Comparison of ENCODE assay signal across 9 cellular contexts in the genomic region with DNA sequence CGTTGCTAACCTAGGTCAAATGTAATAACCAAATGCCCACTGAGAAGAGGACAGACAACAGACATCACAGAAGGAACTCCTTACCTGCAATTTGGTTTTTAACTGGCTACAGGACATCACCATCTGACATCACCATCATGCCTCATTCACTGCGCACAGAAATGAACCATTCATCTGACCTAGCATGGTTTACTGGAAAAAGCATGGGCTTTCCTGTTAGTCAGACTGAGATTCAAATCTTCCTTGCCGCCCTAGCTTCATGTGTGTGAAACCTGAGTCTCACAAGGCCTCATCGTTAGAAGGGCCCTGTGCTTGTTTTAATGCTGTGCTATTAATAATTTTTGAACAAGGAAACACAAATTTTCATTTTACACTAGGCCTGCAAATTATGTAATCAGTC. TPM values are rescaled to one million over a fixed set of nuclear protein-coding genes. Genes with fewer than 3 reads are reported as not detected.
DNase-seq lines count a peak whose midpoint lies in the region; ATAC-seq, FAIRE-seq and TF ChIP-seq lines count a peak whose summit lies in the region.
"Had no signal": no experiment of that assay in that cellular context is flagged by ENCODE, and none has a peak within 500 bp of the region (broad histone marks: within the 10 kb centered on the region; RNA-seq: fewer than 3 reads in every experiment).

No MANE protein-coding gene starts in this region.

- H3K4me3 ChIP-seq in IMR-90 (ENCODE audit: insufficient read depth, low read depth, low read length): no peak overlapping the region
- no peak overlapping the region for H3K4me3 ChIP-seq in stomach
- no peak overlapping the region for H3K4me3 ChIP-seq in kidney (ENCODE audit: low read length in 2 of 2)

- peak overlapping the region; percentile 93; the same call in 1 of the 2 replicates for H4K5ac ChIP-seq in IMR-90 (ENCODE audit: low read depth, low read length)

- no peak overlapping the region for H3K14ac ChIP-seq in IMR-90 (replicated peaks; ENCODE audit: low read depth, low read length)

- peak overlapping the region; percentile 44; the same call in 1 of the 2 replicates for H3K4ac ChIP-seq in IMR-90 (ENCODE audit: low read depth, low read length)

- peak overlapping the region; percentile 24 for H2AFZ ChIP-seq in IMR-90 (replicated peaks; ENCODE audit: low read length, poor library complexity)

- H3K9me3 ChIP-seq in IMR-90 (ENCODE audit: control insufficient read depth, insufficient read depth, low read length) (no peaks in the 10 kb centered on the region), stomach (no peaks in the 10 kb centered on the region), kidney (ENCODE audit: control insufficient read depth in 1 of 2, low read length in 2 of 2) (no peaks in the 10 kb centered on the region)

- H2BK20ac ChIP-seq in IMR-90 (ENCODE audit: low read depth, low read length): no peak overlapping the region

- H3K23ac ChIP-seq in IMR-90 (ENCODE audit: low read depth, low read length): no peak overlapping the region

- intact Hi-C loops in IMR-90 (cut with micrococcal nuclease): no loop called here
- intact Hi-C loops in stomach (cut with DNase I; ENCODE audit: low total_unique reads): no loop called here
- intact Hi-C loops in kidney (cut with DNase I): no loop called here

- CTCF ChIA-PET in IMR-90 (lab: Yijun Ruan, JAX): interaction anchor here (1.8 to 2.2 kb wide), 2 partner anchors 10 to 24 kb away, joined by 7 to 9 read pairs; a partner anchor contains a TSS
- CTCF ChIA-PET in activated CD4-positive, alpha-beta memory T cell treated with anti-CD3 and anti-CD28 coated beads, Interleukin-2, amount 10 ng/mL, durations not matched to agents 7 days and 5 days (lab: Charles Lee): interaction anchor here (0.9 to 3.0 kb wide), 8 partner anchors 10 to 43 kb away, joined by 3 to 13 read pairs (median 4); no protein-coding TSS in a partner anchor

- peaks cover 46% of the 10 kb centered on the region for H3K4me1 Mint-ChIP-seq in activated CD4-positive, alpha-beta memory T cell treated with anti-CD3 and anti-CD28 coated beads, Interleukin-2, amount 10 ng/mL, durations not matched to agents 7 days and 5 days

- H3K27me3 Mint-ChIP-seq in activated CD4-positive, alpha-beta memory T cell treated with anti-CD3 and anti-CD28 coated beads, Interleukin-2, amount 10 ng/mL, durations not matched to agents 7 days and 5 days: no peaks in the 10 kb centered on the region

- H3K9me3 Mint-ChIP-seq in activated CD4-positive, alpha-beta memory T cell treated with anti-CD3 and anti-CD28 coated beads, Interleukin-2, amount 10 ng/mL, durations not matched to agents 7 days and 5 days: no peaks in the 10 kb centered on the region

- TF ChIP-seq CTCF in IMR-90 (conservative IDR thresholded peaks at IDR 0.05; ENCODE audit: low read depth, low read length): no peak
- TF ChIP-seq CTCF in stomach (IDR thresholded peaks at IDR 0.05): no peak
- no peak for TF ChIP-seq CTCF in kidney (IDR thresholded peaks at IDR 0.05; ENCODE audit: borderline replicate concordance, extremely low read depth, insufficient read depth)

- no peak overlapping the region for H3K18ac ChIP-seq in IMR-90 (ENCODE audit: low read depth, low read length)

- TF ChIP-seq RAD21 in IMR-90 (IDR thresholded peaks at IDR 0.05; ENCODE audit: low read length): no peak

- H2BK15ac ChIP-seq in IMR-90 (ENCODE audit: low read depth, low read length): no peak overlapping the region

- H4K91ac ChIP-seq in IMR-90 (ENCODE audit: insufficient read depth, low read depth, low read length): no peak overlapping the region

- H3K36me3 ChIP-seq in IMR-90 (ENCODE audit: control insufficient read depth, insufficient read depth, low read length) (no peaks in the 10 kb centered on the region), stomach (no peaks in the 10 kb centered on the region), kidney (ENCODE audit: control insufficient read depth in 1 of 2, insufficient read depth in 2 of 2, low read length in 2 of 2) (no peaks in the 10 kb centered on the region)

- no peaks in the 10 kb centered on the region for H3K27me3 ChIP-seq in IMR-90 (ENCODE audit: control insufficient read depth, insufficient read depth, low read length)
- H3K27me3 ChIP-seq in layer of hippocampus (ENCODE audit: control insufficient read depth, insufficient read depth, low read length): no peaks in the 10 kb centered on the region
- no peaks in the 10 kb centered on the region for H3K27me3 ChIP-seq in stomach

- H3K4me3 Mint-ChIP-seq in activated CD4-positive, alpha-beta memory T cell treated with anti-CD3 and anti-CD28 coated beads, Interleukin-2, amount 10 ng/mL, durations not matched to agents 7 days and 5 days: peak overlapping the region; percentile 89

- no peaks in the 10 kb centered on the region for H4K20me1 ChIP-seq in IMR-90 (ENCODE audit: insufficient read depth, low read length)

- H3K4me1 ChIP-seq in IMR-90 (ENCODE audit: control insufficient read depth, insufficient read depth, low read length): peaks cover 4% of the 10 kb centered on the region
- H3K4me1 ChIP-seq in stomach: peaks cover 15 to 43% (median 35%) of the 10 kb centered on the region in 4 donors
- peaks cover 9 to 13% of the 10 kb centered on the region in 2 donors for H3K4me1 ChIP-seq in kidney (ENCODE audit: control insufficient read depth in 1 of 2, insufficient read depth in 1 of 2, low read depth in 1 of 2, low read length in 2 of 2)

- DNase-seq in IMR-90 (no peak), stomach (no peak), epidermal melanocyte (ENCODE audit: insufficient read length, low spot score) (no peak), kidney (no peak), middle frontal gyrus (ENCODE audit: extremely low spot score, low spot score) (no peak), NCI-H2171 (lab: John Stamatoyannopoulos, UW) (no peak)
- peak; percentile 44 for DNase-seq in activated CD4-positive, alpha-beta memory T cell treated with anti-CD3 and anti-CD28 coated beads, Interleukin-2, amount 10 ng/mL, durations not matched to agents 7 days and 5 days
- DNase-seq: posterior cingulate gyrus had no signal

- in situ Hi-C loops in IMR-90 (cut with MboI; ENCODE audit: low sequenced_read_pairs): no loop called here

- FAIRE-seq in kidney (lab: Jason Lieb, UNC): no peak

- H2BK5ac ChIP-seq in IMR-90 (ENCODE audit: low read depth, low read length, poor library complexity, severe bottlenecking): peak overlapping the region; percentile 22

- peak overlapping the region; percentile 85 for H3K27ac Mint-ChIP-seq in activated CD4-positive, alpha-beta memory T cell treated with anti-CD3 and anti-CD28 coated beads, Interleukin-2, amount 10 ng/mL, durations not matched to agents 7 days and 5 days

- H3K27ac ChIP-seq in IMR-90 (ENCODE audit: insufficient read depth, low read length) (no peak overlapping the region), layer of hippocampus (ENCODE audit: low read depth, low read length) (peak overlapping the region; percentile 97), stomach (peak overlapping the region in 4 of 5 donors; percentile 86 to 94 (median 89)), kidney (ENCODE audit: low read depth in 2 of 2, low read length in 2 of 2) (no peak overlapping the region)

- no peaks in the 10 kb centered on the region for H3K9me1 ChIP-seq in IMR-90 (ENCODE audit: insufficient read depth, low read length)

- peak overlapping the region; percentile 11; the same call in 1 of the 2 replicates for H2AK5ac ChIP-seq in IMR-90 (ENCODE audit: low read depth, low read length)

- dilution Hi-C loops in IMR-90 (cut with HindIII; ENCODE audit: low sequenced_read_pairs, unreplicated experiment): no loop called here

- H2BK120ac ChIP-seq in IMR-90 (ENCODE audit: low read depth, low read length): peak overlapping the region; percentile 22; the same call in 1 of the 2 replicates

- no peak overlapping the region for H3K4me2 ChIP-seq in IMR-90 (ENCODE audit: low read depth, low read length)

- BruUV-seq in IMR-90 (replicated peaks; lab: Mats Ljungman, UMichigan): no TSS peak

- TF ChIP-seq POLR2A in IMR-90 (IDR thresholded peaks at IDR 0.05; ENCODE audit: low read depth, low read length) (no peak), stomach (IDR thresholded peaks at IDR 0.05) (no peak)

- POLR2A ChIA-PET in IMR-90 (lab: Charles Lee; ENCODE audit: unreplicated experiment): no interaction called here
- POLR2A ChIA-PET in activated CD4-positive, alpha-beta memory T cell treated with anti-CD3 and anti-CD28 coated beads, Interleukin-2, amount 10 ng/mL, durations not matched to agents 7 days and 5 days (lab: Charles Lee): interaction anchor here (2.9 kb wide), 1 partner anchor 24 kb away, joined by 25 read pairs; a partner anchor contains a TSS

- TF ChIP-seq EP300 in stomach (IDR thresholded peaks at IDR 0.05): no peak

- peak overlapping the region; percentile 45 for H2AK9ac ChIP-seq in IMR-90 (replicated peaks; ENCODE audit: low read depth, low read length, poor library complexity)

- no peak for ATAC-seq in IMR-90 (ENCODE audit: low read depth)

- 100% methylated on average over 1 of the region's 4 CpGs; no CpG with 5 or more reads in 1 of the 2 experiments for WGBS in IMR-90 (ENCODE audit: extremely low coverage in 2 of 2, insufficient read length in 1 of 2), 2 experiments
- 75 to 86% (median 80%) methylated on average over 4 of the region's 4 CpGs for WGBS in stomach, 5 donors

- peak overlapping the region; percentile 74 to 84; a peak in 3 of 4 replicates for H4K8ac ChIP-seq in IMR-90 (ENCODE audit: low read depth in 2 of 2, low read length in 2 of 2)

- peaks cover 11 to 33% of the 10 kb centered on the region in 2 experiments for H3K79me1 ChIP-seq in IMR-90 (ENCODE audit: low read depth in 1 of 2, low read length in 2 of 2)

- H3K36me3 Mint-ChIP-seq in activated CD4-positive, alpha-beta memory T cell treated with anti-CD3 and anti-CD28 coated beads, Interleukin-2, amount 10 ng/mL, durations not matched to agents 7 days and 5 days (ENCODE audit: low read depth): no peaks in the 10 kb centered on the region

- H3K9ac ChIP-seq in IMR-90 (ENCODE audit: low read depth, low read length) (no peak overlapping the region), kidney (ENCODE audit: low read length in 2 of 2) (no peak overlapping the region)

- no peak overlapping the region for H3K56ac ChIP-seq in IMR-90 (ENCODE audit: extremely low read depth, insufficient read depth, low read length)

RNA-seq across cellular contexts. Expression of a gene that starts 1.1 kb away (rescaled TPM):
- 8.8 and 15.6 TPM in 2 replicates for total RNA-seq in IMR-90 (2012; rRNA removed)
- polyA plus RNA-seq in IMR-90 (2012; rRNA removed): 8.3 and 11.9 TPM in 2 replicates
- polyA plus RNA-seq in IMR-90 (2012; cell fraction: cytosol; rRNA removed): 1.2 and 1.7 TPM in 2 replicates
- 1.0 and 10.0 TPM in 2 replicates for polyA plus RNA-seq in IMR-90 (2012; cell fraction: nucleus; rRNA removed; ENCODE audit: low replicate concordance)
- 10 to 100 TPM; 16.2 to 17.3 TPM for total RNA-seq in activated CD4-positive, alpha-beta memory T cell treated with anti-CD3 and anti-CD28 coated beads, Interleukin-2, amount 10 ng/mL, durations not matched to agents 7 days and 5 days
- 10 to 100 TPM; 10.3 to 93.3 (median 32.7) TPM for total RNA-seq in stomach
- polyA plus RNA-seq in stomach: 10 to 100 TPM; 12.8 to 23.5 (median 22.7) TPM
- total RNA-seq in kidney: 35.7 TPM
- 115 TPM for polyA plus RNA-seq in kidney (ENCODE audit: insufficient read depth, low read depth, low replicate concordance)

RNA-seq across cellular contexts. Expression of a gene that starts 22.7 kb away (rescaled TPM):
- total RNA-seq in IMR-90 (2012; rRNA removed) (3.6 and 4.1 TPM in 2 replicates), stomach (10 to 100 TPM in 3 of 5 donors, 1 to 10 TPM in 1, not detected in 1; 4.2 to 51.0 (median 26.4) TPM), kidney (27.2 TPM)
- polyA plus RNA-seq in IMR-90 (2012; rRNA removed) (10.1 and 10.7 TPM in 2 replicates), stomach (10 to 100 TPM in 2 of 3 donors, 1 to 10 TPM in 1; 8.3 to 32.3 (median 25.5) TPM), kidney (ENCODE audit: insufficient read depth, low read depth, low replicate concordance) (15.1 TPM)
- 3.0 and 5.1 TPM in 2 replicates for polyA plus RNA-seq in IMR-90 (2012; cell fraction: cytosol; rRNA removed)
- 6.9 and 28.7 TPM in 2 replicates for polyA plus RNA-seq in IMR-90 (2012; cell fraction: nucleus; rRNA removed; ENCODE audit: low replicate concordance)
- 10 to 100 TPM; 10.6 to 11.9 TPM for total RNA-seq in activated CD4-positive, alpha-beta memory T cell treated with anti-CD3 and anti-CD28 coated beads, Interleukin-2, amount 10 ng/mL, durations not matched to agents 7 days and 5 days

Comparison
In these comparisons a context has a peak if more than half of its experiments do, and no peak if none do; other contexts are left out.
1. H3K27ac ChIP-seq: peak in layer of hippocampus (single experiment) and stomach (4 of 5); none in IMR-90 (single experiment) and kidney (0 of 2).